8 cellular contexts compared by ENCODE assay signal in the genomic region with DNA sequence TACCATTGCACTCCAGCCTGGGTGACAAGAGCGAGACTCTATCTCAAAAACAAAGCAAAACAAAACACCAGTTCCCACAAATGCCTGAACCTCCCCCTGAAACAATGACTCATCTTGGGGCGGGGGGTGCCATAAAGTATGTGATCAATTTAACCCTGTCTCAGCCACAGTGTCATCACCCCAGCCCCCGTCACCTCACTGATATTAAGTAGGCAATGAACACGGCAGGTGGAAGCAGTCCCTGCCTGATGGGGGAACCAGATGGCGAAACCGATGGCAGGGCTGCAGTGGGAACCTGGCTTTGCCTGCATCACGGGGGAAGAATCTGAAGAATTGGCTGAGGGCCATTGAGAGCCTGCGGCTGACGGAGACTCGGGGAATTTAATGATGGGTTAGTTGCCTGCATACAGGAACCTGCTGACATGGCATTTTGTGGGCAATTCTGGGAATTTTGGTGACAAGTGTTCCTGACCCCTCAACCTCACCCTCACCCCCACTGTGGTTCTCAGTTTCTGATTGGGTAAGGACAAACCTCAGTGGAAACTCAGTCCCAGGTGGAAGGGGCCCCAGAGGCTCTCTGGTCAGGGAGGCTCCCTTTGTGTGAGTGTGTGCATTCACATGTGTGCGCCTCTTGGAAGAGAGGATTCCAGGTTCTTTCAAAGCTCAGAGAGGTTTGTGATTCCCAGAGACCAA.
DNase-seq lines count a peak whose midpoint lies in the region; ATAC-seq and TF ChIP-seq lines count a peak whose summit lies in the region.

No MANE protein-coding gene starts in this region.

- H3K27ac ChIP-seq in RWPE2 (ENCODE audit: poor library complexity, severe bottlenecking), result peak overlapping the region; percentile 21

- DNase-seq in activated T-cell treated with anti-CD3 and anti-CD28 coated beads for 48 hours (ENCODE audit: low read depth), result peak; percentile 29
- no peak for DNase-seq in activated T-cell treated with anti-CD3 and anti-CD28 coated beads for 4 hours
- DNase-seq in RWPE2 (ENCODE audit: low spot score), result peak; percentile 85
- peak; percentile 71 for DNase-seq in fibroblast of gingiva (ENCODE audit: low read depth)
- peak; percentile 62 for DNase-seq in stimulated activated CD4-positive, alpha-beta T cell treated with anti-CD3 and anti-CD28 coated beads, Interleukin-1b, Interleukin-23, amount 100 ng/mL, for 48 hours
- no peak for DNase-seq in DMS53 treated with DMSO at 0.1 percent for 48 hours (lab: John Stamatoyannopoulos, UW; ENCODE audit: unreplicated experiment)

- ATAC-seq in RWPE2 (ENCODE audit: low read depth) (peak; percentile 89), GM21528 (IDR thresholded peaks at IDR 0.05; ENCODE audit: low FRiP score, unreplicated experiment) (no peak), GM21515 (IDR thresholded peaks at IDR 0.05; ENCODE audit: unreplicated experiment) (no peak)

- H3K9me3 ChIP-seq in RWPE2 (ENCODE audit: severe bottlenecking), result no peaks in the 10 kb centered on the region

- no peaks in the 10 kb centered on the region for H3K36me3 ChIP-seq in RWPE2 (ENCODE audit: low read depth)

- no peak for TF ChIP-seq CTCF in RWPE2 (IDR thresholded peaks at IDR 0.05; ENCODE audit: poor library complexity, severe bottlenecking)

- H3K27me3 ChIP-seq in RWPE2 (ENCODE audit: insufficient read depth, poor library complexity, severe bottlenecking), result no peaks in the 10 kb centered on the region

- no peak overlapping the region for H3K4me3 ChIP-seq in RWPE2 (ENCODE audit: severe bottlenecking)

- peaks cover 10% of the 10 kb centered on the region for H3K4me1 ChIP-seq in RWPE2 (ENCODE audit: insufficient read depth, poor library complexity, severe bottlenecking)

Comparison
In these comparisons a context has a peak if more than half of its experiments do, and no peak if none do; other contexts are left out.
1. DNase-seq: peak in activated T-cell treated with anti-CD3 and anti-CD28 coated beads for 48 hours (single experiment), RWPE2 (single experiment), fibroblast of gingiva (single experiment) and stimulated activated CD4-positive, alpha-beta T cell treated with anti-CD3 and anti-CD28 coated beads, Interleukin-1b, Interleukin-23, amount 100 ng/mL, for 48 hours (single experiment); none in activated T-cell treated with anti-CD3 and anti-CD28 coated beads for 4 hours (single experiment) and DMS53 treated with DMSO at 0.1 percent for 48 hours (single experiment).